20 cellular contexts compared by ENCODE assay signal in genomic region chr2:108923019-108923700, GRCh38.
DNase-seq lines count a peak whose midpoint lies in the region; ATAC-seq and TF ChIP-seq lines count a peak whose summit lies in the region.
"Had no signal": no experiment of that assay in that cellular context is flagged by ENCODE, and none has a peak within 500 bp of the region (broad histone marks: within the 10 kb centered on the region; RNA-seq: fewer than 3 reads in every experiment).

No MANE protein-coding gene starts in this region.

- peak; percentile 84 for ATAC-seq in foreskin keratinocyte
- no peak for ATAC-seq in stimulated activated memory B cell treated with anti-CD40 and anti-IgM and Interleukin-4, amounts not matched to agents 10 μg/mL and 1 μg/mL and 100 μg/mL, for 72 hours
- ATAC-seq: effector memory CD8-positive, alpha-beta T cell; natural killer cell had no signal

- H3K4me1 ChIP-seq in foreskin keratinocyte = peaks cover 10% of the 10 kb centered on the region
- peaks cover 0 to 37% (median 31%) of the 10 kb centered on the region in 4 donors for H3K4me1 ChIP-seq in sigmoid colon
- H3K4me1 ChIP-seq: lower lobe of right lung, uterus had no signal

- no peak overlapping the region for H3K4me3 Mint-ChIP-seq in stimulated activated memory B cell treated with anti-CD40 and anti-IgM and Interleukin-4, amounts not matched to agents 10 μg/mL and 1 μg/mL and 100 μg/mL, for 72 hours
- H3K4me3 Mint-ChIP-seq: activated naive CD4-positive, alpha-beta T cell treated with anti-CD3 and anti-CD28 coated beads, Interleukin-2, amount 50 U/mL, for 24 hours; effector memory CD8-positive, alpha-beta T cell; IgD-negative memory B cell; natural killer cell; stimulated activated naive CD8-positive, alpha-beta T cell treated with anti-CD3 and anti-CD28 coated beads, Interleukin-15, Interleukin-2, amounts not matched to agents 100 ng/mL and 50 ng/mL, for 24 hours had no signal

- peaks cover 27% of the 10 kb centered on the region for H3K27me3 Mint-ChIP-seq in stimulated activated memory B cell treated with anti-CD40 and anti-IgM and Interleukin-4, amounts not matched to agents 10 μg/mL and 1 μg/mL and 100 μg/mL, for 72 hours
- H3K27me3 Mint-ChIP-seq: activated naive CD4-positive, alpha-beta T cell treated with anti-CD3 and anti-CD28 coated beads, Interleukin-2, amount 50 U/mL, for 24 hours; stimulated activated naive CD8-positive, alpha-beta T cell treated with anti-CD3 and anti-CD28 coated beads, Interleukin-15, Interleukin-2, amounts not matched to agents 100 ng/mL and 50 ng/mL, for 24 hours had no signal

- no peaks in the 10 kb centered on the region for H3K36me3 Mint-ChIP-seq in stimulated activated memory B cell treated with anti-CD40 and anti-IgM and Interleukin-4, amounts not matched to agents 10 μg/mL and 1 μg/mL and 100 μg/mL, for 72 hours
- H3K36me3 Mint-ChIP-seq: natural killer cell had no signal

- no peaks in the 10 kb centered on the region for H3K9me3 ChIP-seq in sigmoid colon
- H3K9me3 ChIP-seq: BLaER1 treated with 17β-estradiol and CSF1 and Interleukin-3, amounts not matched to agents 10 nM and 100 nM; breast epithelium; lower lobe of right lung; uterus had no signal

- H3K4me3 ChIP-seq in sigmoid colon = no peak overlapping the region
- H3K4me3 ChIP-seq: BLaER1 treated with 17β-estradiol and CSF1 and Interleukin-3, amounts not matched to agents 10 nM and 100 nM; breast epithelium; lower lobe of right lung; uterus had no signal

- H3K4me1 Mint-ChIP-seq in stimulated activated memory B cell treated with anti-CD40 and anti-IgM and Interleukin-4, amounts not matched to agents 10 μg/mL and 1 μg/mL and 100 μg/mL, for 72 hours = no peaks in the 10 kb centered on the region
- H3K4me1 Mint-ChIP-seq: IgD-negative memory B cell, natural killer cell had no signal

- H3K9me3 Mint-ChIP-seq in stimulated activated memory B cell treated with anti-CD40 and anti-IgM and Interleukin-4, amounts not matched to agents 10 μg/mL and 1 μg/mL and 100 μg/mL, for 72 hours = no peaks in the 10 kb centered on the region
- H3K9me3 Mint-ChIP-seq: activated naive CD4-positive, alpha-beta T cell treated with anti-CD3 and anti-CD28 coated beads, Interleukin-2, amount 50 U/mL, for 24 hours; effector memory CD8-positive, alpha-beta T cell; IgD-negative memory B cell; natural killer cell; stimulated activated naive CD8-positive, alpha-beta T cell treated with anti-CD3 and anti-CD28 coated beads, Interleukin-15, Interleukin-2, amounts not matched to agents 100 ng/mL and 50 ng/mL, for 24 hours had no signal

- 57 to 79% methylated on average over 12 of the region's 12 CpGs for WGBS in sigmoid colon, 2 donors

- no peak for TF ChIP-seq EP300 in sigmoid colon (IDR thresholded peaks at IDR 0.05)

- H3K36me3 ChIP-seq in sigmoid colon = no peaks in the 10 kb centered on the region
- H3K36me3 ChIP-seq: BLaER1 treated with 17β-estradiol and CSF1 and Interleukin-3, amounts not matched to agents 10 nM and 100 nM; breast epithelium; lower lobe of right lung; uterus had no signal

- DNase-seq in NCI-H1105 treated with DMSO at 0.1 percent for 48 hours (lab: John Stamatoyannopoulos, UW) = peak; percentile 17
- DNase-seq in NCI-H1105 (lab: John Stamatoyannopoulos, UW) = no peak
- DNase-seq in RPMI8226 = peak; percentile 31
- peak; percentile 89 to 94 for DNase-seq in foreskin keratinocyte
- DNase-seq in sigmoid colon = peak; percentile 50
- no peak for DNase-seq in activated CD4-positive, alpha-beta T cell treated with anti-CD3 and anti-CD28 coated beads, Interleukin-2, amount 50 U/mL, for 1 hour
- DNase-seq in NCI-H1417 treated with DMSO at 0.1 percent for 48 hours (lab: John Stamatoyannopoulos, UW) = no peak
- DNase-seq: activated CD4-positive, alpha-beta T cell treated with anti-CD3 and anti-CD28 coated beads for 4 hours; effector memory CD8-positive, alpha-beta T cell; foreskin melanocyte; lower lobe of right lung; natural killer cell; NCI-H1092 treated with DMSO at 0.1 percent for 48 hours; uterus had no signal

- no peak for TF ChIP-seq POLR2A in sigmoid colon (IDR thresholded peaks at IDR 0.05)

- H3K27ac ChIP-seq in foreskin keratinocyte (no peak overlapping the region), sigmoid colon (peak overlapping the region in 1 of 4 donors; percentile 60)
- H3K27ac ChIP-seq: BLaER1 treated with 17β-estradiol and CSF1 and Interleukin-3, amounts not matched to agents 10 nM and 100 nM; breast epithelium; lower lobe of right lung; uterus had no signal

- H3K27ac Mint-ChIP-seq in stimulated activated memory B cell treated with anti-CD40 and anti-IgM and Interleukin-4, amounts not matched to agents 10 μg/mL and 1 μg/mL and 100 μg/mL, for 72 hours = no peak overlapping the region
- H3K27ac Mint-ChIP-seq: activated naive CD4-positive, alpha-beta T cell treated with anti-CD3 and anti-CD28 coated beads, Interleukin-2, amount 50 U/mL, for 24 hours; effector memory CD8-positive, alpha-beta T cell; natural killer cell; stimulated activated naive CD8-positive, alpha-beta T cell treated with anti-CD3 and anti-CD28 coated beads, Interleukin-15, Interleukin-2, amounts not matched to agents 100 ng/mL and 50 ng/mL, for 24 hours had no signal

- H3K27me3 ChIP-seq in foreskin keratinocyte (peaks cover 83% of the 10 kb centered on the region), sigmoid colon (no peaks in the 10 kb centered on the region)
- H3K27me3 ChIP-seq: BLaER1 treated with 17β-estradiol and CSF1 and Interleukin-3, amounts not matched to agents 10 nM and 100 nM; breast epithelium; uterus had no signal

- TF ChIP-seq CTCF in foreskin keratinocyte (conservative IDR thresholded peaks at IDR 0.05) (no peak), sigmoid colon (IDR thresholded peaks at IDR 0.05) (no peak)

- intact Hi-C loops in sigmoid colon (cut with DNase I) = no loop called here

Comparison
In these comparisons a context has a peak if more than half of its experiments do, and no peak if none do; other contexts are left out.
1. DNase-seq: peak in NCI-H1105 treated with DMSO at 0.1 percent for 48 hours (single experiment), RPMI8226 (single experiment), foreskin keratinocyte (2 of 2) and sigmoid colon (single experiment); none in NCI-H1105 (single experiment), activated CD4-positive, alpha-beta T cell treated with anti-CD3 and anti-CD28 coated beads, Interleukin-2, amount 50 U/mL, for 1 hour (single experiment) and NCI-H1417 treated with DMSO at 0.1 percent for 48 hours (single experiment).